Comparison of ENCODE assay signal across 1 cellular context in the genomic region with DNA sequence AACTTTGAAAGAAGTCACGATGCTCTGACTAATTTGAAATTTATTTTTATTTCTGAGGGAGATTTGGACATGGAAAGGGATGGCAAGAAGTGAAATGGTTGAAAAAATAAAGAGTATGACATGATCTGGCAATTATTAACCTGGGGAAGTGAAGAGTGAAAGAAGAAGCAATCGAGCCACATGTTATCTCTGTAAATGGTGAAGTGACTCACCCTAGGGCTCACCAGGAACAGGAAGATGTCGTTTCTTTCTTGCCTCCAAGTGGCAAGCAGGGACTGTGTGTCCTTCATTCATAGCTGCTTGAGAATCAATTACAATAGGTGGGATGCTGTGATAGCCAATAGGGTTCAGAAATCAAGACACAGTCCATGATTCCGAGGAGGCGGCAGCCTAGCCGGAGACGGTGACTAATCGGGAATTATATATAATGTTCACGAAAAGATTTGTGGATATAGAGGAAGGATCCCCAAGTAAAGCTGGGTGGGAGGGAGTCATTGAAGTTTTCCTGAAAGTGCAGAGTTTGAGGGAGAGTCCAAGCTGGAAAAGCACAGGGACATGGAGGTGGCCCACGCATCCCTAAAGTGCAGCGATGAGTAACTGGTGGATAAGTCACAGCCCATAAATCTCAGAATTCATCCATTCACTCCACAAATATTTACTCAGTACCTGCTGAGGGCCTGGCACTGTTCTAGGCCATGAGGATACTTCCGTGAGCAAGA.
TF ChIP-seq lines count a peak whose summit lies in the region.

No MANE protein-coding gene starts in this region.

TF ChIP-seq in HCT116, 20 proteins besides CTCF, POLR2A, EP300 and RAD21:
- TF ChIP-seq CBX3 (IDR thresholded peaks at IDR 0.05; ENCODE audit: low read depth) (peak; percentile 70; the same call in 1 of the 2 replicates), POLR2AphosphoS5 (IDR thresholded peaks at IDR 0.05; ENCODE audit: low read depth, low read length) (peak; percentile 48), EZH2 (IDR thresholded peaks at IDR 0.05) (no peak), CEBPB (IDR thresholded peaks at IDR 0.05; ENCODE audit: low read depth) (peak; percentile 59; the same call in 1 of the 2 replicates), EZH2phosphoT487 (IDR thresholded peaks at IDR 0.05; ENCODE audit: borderline replicate concordance) (no peak), ZNF274 (IDR thresholded peaks at IDR 0.05; ENCODE audit: low read depth, low read length) (no peak), TCF7L2 (IDR thresholded peaks at IDR 0.05; ENCODE audit: borderline replicate concordance, extremely low read depth, insufficient read depth, insufficient read length) (no peak), FOSL1 (IDR thresholded peaks at IDR 0.05; ENCODE audit: low read depth) (peak; percentile 85), EGR1 (IDR thresholded peaks at IDR 0.05; ENCODE audit: low read depth) (peak; percentile 87), SIN3A (IDR thresholded peaks at IDR 0.05; ENCODE audit: low read depth) (peak; percentile 71; the same call in 1 of the 2 replicates), SRF (IDR thresholded peaks at IDR 0.05; ENCODE audit: low read depth) (no peak; the same call in 1 of the 2 replicates), JUND (IDR thresholded peaks at IDR 0.05) (peak; percentile 81), ZFX (IDR thresholded peaks at IDR 0.05) (no peak), SP1 (IDR thresholded peaks at IDR 0.05; ENCODE audit: low read depth) (peak; percentile 88), YY1 (IDR thresholded peaks at IDR 0.05; ENCODE audit: extremely low read depth, insufficient replicate concordance, low read depth, low read length) (peak; percentile 45), ATF3 (IDR thresholded peaks at IDR 0.05) (no peak; the same call in 1 of the 2 replicates), ELF1 (IDR thresholded peaks at IDR 0.05; ENCODE audit: borderline replicate concordance, low read depth) (no peak; the same call in 1 of the 2 replicates)
- TF ChIP-seq, protein P1, sequence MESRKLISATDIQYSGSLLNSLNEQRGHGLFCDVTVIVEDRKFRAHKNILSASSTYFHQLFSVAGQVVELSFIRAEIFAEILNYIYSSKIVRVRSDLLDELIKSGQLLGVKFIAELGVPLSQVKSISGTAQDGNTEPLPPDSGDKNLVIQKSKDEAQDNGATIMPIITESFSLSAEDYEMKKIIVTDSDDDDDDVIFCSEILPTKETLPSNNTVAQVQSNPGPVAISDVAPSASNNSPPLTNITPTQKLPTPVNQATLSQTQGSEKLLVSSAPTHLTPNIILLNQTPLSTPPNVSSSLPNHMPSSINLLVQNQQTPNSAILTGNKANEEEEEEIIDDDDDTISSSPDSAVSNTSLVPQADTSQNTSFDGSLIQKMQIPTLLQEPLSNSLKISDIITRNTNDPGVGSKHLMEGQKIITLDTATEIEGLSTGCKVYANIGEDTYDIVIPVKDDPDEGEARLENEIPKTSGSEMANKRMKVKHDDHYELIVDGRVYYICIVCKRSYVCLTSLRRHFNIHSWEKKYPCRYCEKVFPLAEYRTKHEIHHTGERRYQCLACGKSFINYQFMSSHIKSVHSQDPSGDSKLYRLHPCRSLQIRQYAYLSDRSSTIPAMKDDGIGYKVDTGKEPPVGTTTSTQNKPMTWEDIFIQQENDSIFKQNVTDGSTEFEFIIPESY (IDR thresholded peaks at IDR 0.05; ENCODE audit: extremely low read depth, insufficient replicate concordance, low read length): no peak
- TF ChIP-seq, protein P2, sequence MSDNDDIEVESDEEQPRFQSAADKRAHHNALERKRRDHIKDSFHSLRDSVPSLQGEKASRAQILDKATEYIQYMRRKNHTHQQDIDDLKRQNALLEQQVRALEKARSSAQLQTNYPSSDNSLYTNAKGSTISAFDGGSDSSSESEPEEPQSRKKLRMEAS (IDR thresholded peaks at IDR 0.05): peak; percentile 66
- TF ChIP-seq, protein P3, sequence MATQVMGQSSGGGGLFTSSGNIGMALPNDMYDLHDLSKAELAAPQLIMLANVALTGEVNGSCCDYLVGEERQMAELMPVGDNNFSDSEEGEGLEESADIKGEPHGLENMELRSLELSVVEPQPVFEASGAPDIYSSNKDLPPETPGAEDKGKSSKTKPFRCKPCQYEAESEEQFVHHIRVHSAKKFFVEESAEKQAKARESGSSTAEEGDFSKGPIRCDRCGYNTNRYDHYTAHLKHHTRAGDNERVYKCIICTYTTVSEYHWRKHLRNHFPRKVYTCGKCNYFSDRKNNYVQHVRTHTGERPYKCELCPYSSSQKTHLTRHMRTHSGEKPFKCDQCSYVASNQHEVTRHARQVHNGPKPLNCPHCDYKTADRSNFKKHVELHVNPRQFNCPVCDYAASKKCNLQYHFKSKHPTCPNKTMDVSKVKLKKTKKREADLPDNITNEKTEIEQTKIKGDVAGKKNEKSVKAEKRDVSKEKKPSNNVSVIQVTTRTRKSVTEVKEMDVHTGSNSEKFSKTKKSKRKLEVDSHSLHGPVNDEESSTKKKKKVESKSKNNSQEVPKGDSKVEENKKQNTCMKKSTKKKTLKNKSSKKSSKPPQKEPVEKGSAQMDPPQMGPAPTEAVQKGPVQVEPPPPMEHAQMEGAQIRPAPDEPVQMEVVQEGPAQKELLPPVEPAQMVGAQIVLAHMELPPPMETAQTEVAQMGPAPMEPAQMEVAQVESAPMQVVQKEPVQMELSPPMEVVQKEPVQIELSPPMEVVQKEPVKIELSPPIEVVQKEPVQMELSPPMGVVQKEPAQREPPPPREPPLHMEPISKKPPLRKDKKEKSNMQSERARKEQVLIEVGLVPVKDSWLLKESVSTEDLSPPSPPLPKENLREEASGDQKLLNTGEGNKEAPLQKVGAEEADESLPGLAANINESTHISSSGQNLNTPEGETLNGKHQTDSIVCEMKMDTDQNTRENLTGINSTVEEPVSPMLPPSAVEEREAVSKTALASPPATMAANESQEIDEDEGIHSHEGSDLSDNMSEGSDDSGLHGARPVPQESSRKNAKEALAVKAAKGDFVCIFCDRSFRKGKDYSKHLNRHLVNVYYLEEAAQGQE (IDR thresholded peaks at IDR 0.05; ENCODE audit: low read depth): no peak
TF ChIP-seq in HCT116: peak in this region for 10.
